1 cellular context compared by ENCODE assay signal in the genomic region with DNA sequence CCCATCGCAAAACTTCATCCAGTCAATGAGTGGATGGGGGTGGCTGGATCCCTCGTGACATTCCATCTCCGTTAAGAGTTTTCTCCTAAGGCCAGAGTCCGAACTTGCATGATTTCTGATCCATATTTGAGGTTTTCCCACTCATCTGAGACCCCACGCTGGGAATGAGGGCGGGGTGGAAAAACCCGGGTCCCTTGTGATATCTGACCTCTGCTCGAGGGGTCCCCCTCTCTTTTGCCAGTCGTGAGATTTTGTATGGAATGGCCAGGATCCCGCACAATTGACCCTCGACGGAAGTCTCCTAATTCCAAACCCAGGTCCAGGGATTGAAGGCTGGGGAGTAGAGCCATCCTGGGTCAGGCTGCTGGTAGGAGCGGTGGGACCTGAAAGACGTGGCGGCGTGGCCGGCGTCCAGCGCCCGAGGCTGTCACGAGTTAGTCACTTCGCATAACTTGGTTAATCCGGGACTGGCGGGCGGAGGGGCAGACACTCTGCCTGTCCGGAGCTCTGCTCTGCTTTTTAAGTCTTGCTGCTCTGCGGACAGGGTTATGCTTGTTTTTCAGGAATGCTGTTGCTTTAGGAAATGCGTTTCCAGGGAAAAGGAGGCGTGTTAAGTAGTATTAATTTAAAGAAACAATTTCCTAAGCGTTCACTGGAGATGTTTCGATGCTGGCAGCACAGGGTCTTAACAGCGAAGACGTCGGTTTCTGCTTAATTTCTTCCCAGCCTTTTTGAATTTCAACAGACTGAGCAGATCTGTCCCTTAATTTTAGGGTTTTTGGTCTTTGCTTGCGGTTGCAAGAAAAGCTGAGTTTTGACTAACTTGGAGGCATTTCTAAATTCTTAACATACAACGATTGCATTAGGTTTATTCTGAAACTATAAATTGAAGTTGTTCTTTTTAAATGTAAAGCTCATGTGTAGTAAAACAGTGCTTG.
TF ChIP-seq lines count a peak whose summit lies in the region.

No MANE protein-coding gene starts in this region.

TF ChIP-seq in HepG2, 621 proteins besides CTCF, POLR2A, EP300 and RAD21 (continued from another document and continues in another):
- TF ChIP-seq, protein P1, sequence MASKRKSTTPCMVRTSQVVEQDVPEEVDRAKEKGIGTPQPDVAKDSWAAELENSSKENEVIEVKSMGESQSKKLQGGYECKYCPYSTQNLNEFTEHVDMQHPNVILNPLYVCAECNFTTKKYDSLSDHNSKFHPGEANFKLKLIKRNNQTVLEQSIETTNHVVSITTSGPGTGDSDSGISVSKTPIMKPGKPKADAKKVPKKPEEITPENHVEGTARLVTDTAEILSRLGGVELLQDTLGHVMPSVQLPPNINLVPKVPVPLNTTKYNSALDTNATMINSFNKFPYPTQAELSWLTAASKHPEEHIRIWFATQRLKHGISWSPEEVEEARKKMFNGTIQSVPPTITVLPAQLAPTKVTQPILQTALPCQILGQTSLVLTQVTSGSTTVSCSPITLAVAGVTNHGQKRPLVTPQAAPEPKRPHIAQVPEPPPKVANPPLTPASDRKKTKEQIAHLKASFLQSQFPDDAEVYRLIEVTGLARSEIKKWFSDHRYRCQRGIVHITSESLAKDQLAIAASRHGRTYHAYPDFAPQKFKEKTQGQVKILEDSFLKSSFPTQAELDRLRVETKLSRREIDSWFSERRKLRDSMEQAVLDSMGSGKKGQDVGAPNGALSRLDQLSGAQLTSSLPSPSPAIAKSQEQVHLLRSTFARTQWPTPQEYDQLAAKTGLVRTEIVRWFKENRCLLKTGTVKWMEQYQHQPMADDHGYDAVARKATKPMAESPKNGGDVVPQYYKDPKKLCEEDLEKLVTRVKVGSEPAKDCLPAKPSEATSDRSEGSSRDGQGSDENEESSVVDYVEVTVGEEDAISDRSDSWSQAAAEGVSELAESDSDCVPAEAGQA (IDR thresholded peaks at IDR 0.05; ENCODE audit: low read depth): no peak
- TF ChIP-seq, protein P1 (CRISPR knock-in tag; IDR thresholded peaks at IDR 0.05; ENCODE audit: borderline replicate concordance): no peak
- no peak for TF ChIP-seq ZNF678 (CRISPR knock-in tag; IDR thresholded peaks at IDR 0.05)
- TF ChIP-seq ZMYM3 (CRISPR knock-in tag; IDR thresholded peaks at IDR 0.05): no peak
- TF ChIP-seq ZNF570 (CRISPR knock-in tag; IDR thresholded peaks at IDR 0.05; ENCODE audit: borderline replicate concordance): no peak
- TF ChIP-seq, protein P2, sequence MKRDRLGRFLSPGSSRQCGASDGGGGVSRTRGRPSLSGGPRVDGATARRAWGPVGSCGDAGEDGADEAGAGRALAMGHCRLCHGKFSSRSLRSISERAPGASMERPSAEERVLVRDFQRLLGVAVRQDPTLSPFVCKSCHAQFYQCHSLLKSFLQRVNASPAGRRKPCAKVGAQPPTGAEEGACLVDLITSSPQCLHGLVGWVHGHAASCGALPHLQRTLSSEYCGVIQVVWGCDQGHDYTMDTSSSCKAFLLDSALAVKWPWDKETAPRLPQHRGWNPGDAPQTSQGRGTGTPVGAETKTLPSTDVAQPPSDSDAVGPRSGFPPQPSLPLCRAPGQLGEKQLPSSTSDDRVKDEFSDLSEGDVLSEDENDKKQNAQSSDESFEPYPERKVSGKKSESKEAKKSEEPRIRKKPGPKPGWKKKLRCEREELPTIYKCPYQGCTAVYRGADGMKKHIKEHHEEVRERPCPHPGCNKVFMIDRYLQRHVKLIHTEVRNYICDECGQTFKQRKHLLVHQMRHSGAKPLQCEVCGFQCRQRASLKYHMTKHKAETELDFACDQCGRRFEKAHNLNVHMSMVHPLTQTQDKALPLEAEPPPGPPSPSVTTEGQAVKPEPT (CRISPR knock-in tag; IDR thresholded peaks at IDR 0.05; ENCODE audit: low read depth): no peak
- TF ChIP-seq NR2F6 (IDR thresholded peaks at IDR 0.05): no peak
- 0 out of 2 replicates have a peak, but pooled peaks have one; percentile 9 for TF ChIP-seq NR2F6 (CRISPR knock-in tag; IDR thresholded peaks at IDR 0.05)
- TF ChIP-seq ZFP36L1 (CRISPR knock-in tag; IDR thresholded peaks at IDR 0.05): no peak
- no peak for TF ChIP-seq CENPT (CRISPR knock-in tag; IDR thresholded peaks at IDR 0.05; ENCODE audit: low read depth)
- TF ChIP-seq, protein P3, sequence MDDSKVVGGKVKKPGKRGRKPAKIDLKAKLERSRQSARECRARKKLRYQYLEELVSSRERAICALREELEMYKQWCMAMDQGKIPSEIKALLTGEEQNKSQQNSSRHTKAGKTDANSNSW (CRISPR knock-in tag; IDR thresholded peaks at IDR 0.05; ENCODE audit: borderline replicate concordance): no peak
- TF ChIP-seq, protein P4, sequence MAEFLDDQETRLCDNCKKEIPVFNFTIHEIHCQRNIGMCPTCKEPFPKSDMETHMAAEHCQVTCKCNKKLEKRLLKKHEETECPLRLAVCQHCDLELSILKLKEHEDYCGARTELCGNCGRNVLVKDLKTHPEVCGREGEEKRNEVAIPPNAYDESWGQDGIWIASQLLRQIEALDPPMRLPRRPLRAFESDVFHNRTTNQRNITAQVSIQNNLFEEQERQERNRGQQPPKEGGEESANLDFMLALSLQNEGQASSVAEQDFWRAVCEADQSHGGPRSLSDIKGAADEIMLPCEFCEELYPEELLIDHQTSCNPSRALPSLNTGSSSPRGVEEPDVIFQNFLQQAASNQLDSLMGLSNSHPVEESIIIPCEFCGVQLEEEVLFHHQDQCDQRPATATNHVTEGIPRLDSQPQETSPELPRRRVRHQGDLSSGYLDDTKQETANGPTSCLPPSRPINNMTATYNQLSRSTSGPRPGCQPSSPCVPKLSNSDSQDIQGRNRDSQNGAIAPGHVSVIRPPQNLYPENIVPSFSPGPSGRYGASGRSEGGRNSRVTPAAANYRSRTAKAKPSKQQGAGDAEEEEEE (CRISPR knock-in tag; IDR thresholded peaks at IDR 0.05; ENCODE audit: borderline replicate concordance): no peak
- TF ChIP-seq MEF2D (CRISPR knock-in tag; IDR thresholded peaks at IDR 0.05): no peak
- TF ChIP-seq, protein P5, sequence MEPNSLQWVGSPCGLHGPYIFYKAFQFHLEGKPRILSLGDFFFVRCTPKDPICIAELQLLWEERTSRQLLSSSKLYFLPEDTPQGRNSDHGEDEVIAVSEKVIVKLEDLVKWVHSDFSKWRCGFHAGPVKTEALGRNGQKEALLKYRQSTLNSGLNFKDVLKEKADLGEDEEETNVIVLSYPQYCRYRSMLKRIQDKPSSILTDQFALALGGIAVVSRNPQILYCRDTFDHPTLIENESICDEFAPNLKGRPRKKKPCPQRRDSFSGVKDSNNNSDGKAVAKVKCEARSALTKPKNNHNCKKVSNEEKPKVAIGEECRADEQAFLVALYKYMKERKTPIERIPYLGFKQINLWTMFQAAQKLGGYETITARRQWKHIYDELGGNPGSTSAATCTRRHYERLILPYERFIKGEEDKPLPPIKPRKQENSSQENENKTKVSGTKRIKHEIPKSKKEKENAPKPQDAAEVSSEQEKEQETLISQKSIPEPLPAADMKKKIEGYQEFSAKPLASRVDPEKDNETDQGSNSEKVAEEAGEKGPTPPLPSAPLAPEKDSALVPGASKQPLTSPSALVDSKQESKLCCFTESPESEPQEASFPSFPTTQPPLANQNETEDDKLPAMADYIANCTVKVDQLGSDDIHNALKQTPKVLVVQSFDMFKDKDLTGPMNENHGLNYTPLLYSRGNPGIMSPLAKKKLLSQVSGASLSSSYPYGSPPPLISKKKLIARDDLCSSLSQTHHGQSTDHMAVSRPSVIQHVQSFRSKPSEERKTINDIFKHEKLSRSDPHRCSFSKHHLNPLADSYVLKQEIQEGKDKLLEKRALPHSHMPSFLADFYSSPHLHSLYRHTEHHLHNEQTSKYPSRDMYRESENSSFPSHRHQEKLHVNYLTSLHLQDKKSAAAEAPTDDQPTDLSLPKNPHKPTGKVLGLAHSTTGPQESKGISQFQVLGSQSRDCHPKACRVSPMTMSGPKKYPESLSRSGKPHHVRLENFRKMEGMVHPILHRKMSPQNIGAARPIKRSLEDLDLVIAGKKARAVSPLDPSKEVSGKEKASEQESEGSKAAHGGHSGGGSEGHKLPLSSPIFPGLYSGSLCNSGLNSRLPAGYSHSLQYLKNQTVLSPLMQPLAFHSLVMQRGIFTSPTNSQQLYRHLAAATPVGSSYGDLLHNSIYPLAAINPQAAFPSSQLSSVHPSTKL (CRISPR knock-in tag; IDR thresholded peaks at IDR 0.05): peak; percentile 26; the same call in 1 of the 2 replicates
- peak; percentile 87 for TF ChIP-seq SAP130 (CRISPR knock-in tag; IDR thresholded peaks at IDR 0.05; ENCODE audit: low read depth)
- TF ChIP-seq TAF1 (CRISPR knock-in tag; IDR thresholded peaks at IDR 0.05): no peak
- no peak for TF ChIP-seq SRF (IDR thresholded peaks at IDR 0.05; ENCODE audit: low read depth, low read length)
- no peak for TF ChIP-seq IRX3 (CRISPR knock-in tag; IDR thresholded peaks at IDR 0.05; ENCODE audit: borderline replicate concordance, low read depth)
- TF ChIP-seq ZNF337 (CRISPR knock-in tag; IDR thresholded peaks at IDR 0.05; ENCODE audit: borderline replicate concordance, low read depth): no peak
- peak; percentile 64; the same call in 1 of the 2 replicates for TF ChIP-seq MYC (CRISPR knock-in tag; IDR thresholded peaks at IDR 0.05; ENCODE audit: borderline replicate concordance)
- TF ChIP-seq ZSCAN20 (CRISPR knock-in tag; IDR thresholded peaks at IDR 0.05; ENCODE audit: borderline replicate concordance): no peak; the same call in 1 of the 2 replicates
- no peak for TF ChIP-seq ZC3H4 (CRISPR knock-in tag; IDR thresholded peaks at IDR 0.05; ENCODE audit: borderline replicate concordance)
- TF ChIP-seq FOXM1 (CRISPR knock-in tag; IDR thresholded peaks at IDR 0.05): no peak
- TF ChIP-seq, protein P6, sequence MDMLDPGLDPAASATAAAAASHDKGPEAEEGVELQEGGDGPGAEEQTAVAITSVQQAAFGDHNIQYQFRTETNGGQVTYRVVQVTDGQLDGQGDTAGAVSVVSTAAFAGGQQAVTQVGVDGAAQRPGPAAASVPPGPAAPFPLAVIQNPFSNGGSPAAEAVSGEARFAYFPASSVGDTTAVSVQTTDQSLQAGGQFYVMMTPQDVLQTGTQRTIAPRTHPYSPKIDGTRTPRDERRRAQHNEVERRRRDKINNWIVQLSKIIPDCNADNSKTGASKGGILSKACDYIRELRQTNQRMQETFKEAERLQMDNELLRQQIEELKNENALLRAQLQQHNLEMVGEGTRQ (IDR thresholded peaks at IDR 0.05; ENCODE audit: low read depth, low read length): no peak
- TF ChIP-seq, protein P6 (CRISPR knock-in tag; IDR thresholded peaks at IDR 0.05; ENCODE audit: borderline replicate concordance): no peak
- no peak for TF ChIP-seq ATF1 (CRISPR knock-in tag; IDR thresholded peaks at IDR 0.05)
- TF ChIP-seq ZNF569 (CRISPR knock-in tag; IDR thresholded peaks at IDR 0.05; ENCODE audit: borderline replicate concordance): no peak
- TF ChIP-seq ZNF10 (CRISPR knock-in tag; IDR thresholded peaks at IDR 0.05; ENCODE audit: borderline replicate concordance, low read depth): no peak
- TF ChIP-seq SIN3B (IDR thresholded peaks at IDR 0.05; ENCODE audit: low read length): no peak
- TF ChIP-seq, protein P7, sequence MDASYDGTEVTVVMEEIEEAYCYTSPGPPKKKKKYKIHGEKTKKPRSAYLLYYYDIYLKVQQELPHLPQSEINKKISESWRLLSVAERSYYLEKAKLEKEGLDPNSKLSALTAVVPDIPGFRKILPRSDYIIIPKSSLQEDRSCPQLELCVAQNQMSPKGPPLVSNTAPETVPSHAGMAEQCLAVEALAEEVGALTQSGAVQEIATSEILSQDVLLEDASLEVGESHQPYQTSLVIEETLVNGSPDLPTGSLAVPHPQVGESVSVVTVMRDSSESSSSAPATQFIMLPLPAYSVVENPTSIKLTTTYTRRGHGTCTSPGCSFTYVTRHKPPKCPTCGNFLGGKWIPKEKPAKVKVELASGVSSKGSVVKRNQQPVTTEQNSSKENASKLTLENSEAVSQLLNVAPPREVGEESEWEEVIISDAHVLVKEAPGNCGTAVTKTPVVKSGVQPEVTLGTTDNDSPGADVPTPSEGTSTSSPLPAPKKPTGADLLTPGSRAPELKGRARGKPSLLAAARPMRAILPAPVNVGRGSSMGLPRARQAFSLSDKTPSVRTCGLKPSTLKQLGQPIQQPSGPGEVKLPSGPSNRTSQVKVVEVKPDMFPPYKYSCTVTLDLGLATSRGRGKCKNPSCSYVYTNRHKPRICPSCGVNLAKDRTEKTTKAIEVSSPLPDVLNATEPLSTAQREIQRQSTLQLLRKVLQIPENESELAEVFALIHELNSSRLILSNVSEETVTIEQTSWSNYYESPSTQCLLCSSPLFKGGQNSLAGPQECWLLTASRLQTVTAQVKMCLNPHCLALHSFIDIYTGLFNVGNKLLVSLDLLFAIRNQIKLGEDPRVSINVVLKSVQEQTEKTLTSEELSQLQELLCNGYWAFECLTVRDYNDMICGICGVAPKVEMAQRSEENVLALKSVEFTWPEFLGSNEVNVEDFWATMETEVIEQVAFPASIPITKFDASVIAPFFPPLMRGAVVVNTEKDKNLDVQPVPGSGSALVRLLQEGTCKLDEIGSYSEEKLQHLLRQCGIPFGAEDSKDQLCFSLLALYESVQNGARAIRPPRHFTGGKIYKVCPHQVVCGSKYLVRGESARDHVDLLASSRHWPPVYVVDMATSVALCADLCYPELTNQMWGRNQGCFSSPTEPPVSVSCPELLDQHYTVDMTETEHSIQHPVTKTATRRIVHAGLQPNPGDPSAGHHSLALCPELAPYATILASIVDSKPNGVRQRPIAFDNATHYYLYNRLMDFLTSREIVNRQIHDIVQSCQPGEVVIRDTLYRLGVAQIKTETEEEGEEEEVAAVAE (CRISPR knock-in tag; IDR thresholded peaks at IDR 0.05; ENCODE audit: borderline replicate concordance): no peak
- TF ChIP-seq RBAK (CRISPR knock-in tag; IDR thresholded peaks at IDR 0.05): no peak
- TF ChIP-seq CC2D1A (CRISPR knock-in tag; IDR thresholded peaks at IDR 0.05): no peak
- peak; percentile 19; the same call in 1 of the 2 replicates for TF ChIP-seq NCOR1 (IDR thresholded peaks at IDR 0.05; ENCODE audit: borderline replicate concordance, low read length)
- no peak for TF ChIP-seq ZNF567 (CRISPR knock-in tag; IDR thresholded peaks at IDR 0.05; ENCODE audit: borderline replicate concordance)
- no peak for TF ChIP-seq ZNF781 (CRISPR knock-in tag; IDR thresholded peaks at IDR 0.05; ENCODE audit: borderline replicate concordance, not compliant biosample characterization)
- TF ChIP-seq ISX (CRISPR knock-in tag; conservative IDR thresholded peaks at IDR 0.05): no peak
- no peak for TF ChIP-seq ZNF234 (CRISPR knock-in tag; conservative IDR thresholded peaks at IDR 0.05)
